Comparison of ENCODE assay signal across 23 cellular contexts in the genomic region with DNA sequence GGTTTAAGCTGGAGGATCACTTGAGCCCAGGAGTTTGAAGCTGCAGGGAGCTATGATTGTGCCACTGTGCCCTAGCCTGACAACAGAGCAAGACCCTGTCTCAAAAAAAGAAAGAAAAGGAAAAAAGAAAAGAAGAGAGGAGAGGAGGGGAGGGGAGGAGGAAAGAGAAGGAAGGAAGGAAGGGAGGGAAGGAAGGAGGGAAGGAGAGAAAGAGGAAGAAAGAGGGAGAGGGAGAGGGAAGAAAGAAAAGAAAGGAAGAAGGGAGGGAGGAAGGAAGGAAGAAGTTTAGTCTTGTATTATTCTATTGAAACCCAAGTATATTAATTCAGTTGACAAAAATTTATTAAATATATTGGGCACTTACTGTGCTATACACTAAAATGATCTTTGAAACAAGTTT. TPM values are rescaled to one million over a fixed set of nuclear protein-coding genes. Genes with fewer than 3 reads are reported as not detected.
DNase-seq lines count a peak whose midpoint lies in the region; ATAC-seq and TF ChIP-seq lines count a peak whose summit lies in the region.
"Had no signal": no experiment of that assay in that cellular context is flagged by ENCODE, and none has a peak within 500 bp of the region (broad histone marks: within the 10 kb centered on the region; RNA-seq: fewer than 3 reads in every experiment).

No MANE protein-coding gene starts in this region.

- H3K4me2 ChIP-seq in OCI-LY3 (ENCODE audit: low read length) (peak overlapping the region; percentile 59), mammary epithelial cell (ENCODE audit: insufficient read depth, low read depth, low read length) (peak overlapping the region; percentile 2)
- H3K4me2 ChIP-seq: SK-N-SH had no signal

- in situ Hi-C loops in mammary epithelial cell (cut with MboI; ENCODE audit: low sequenced_read_pairs in 2 of 2) = no loop called here

- H4K20me1 ChIP-seq in OCI-LY3 (ENCODE audit: insufficient read depth, low read length) (0 out of 2 replicates have a peak, but pooled peaks cover 3% of the 10 kb centered on the region), mammary epithelial cell (ENCODE audit: insufficient read depth, low read length) (no peaks in the 10 kb centered on the region)

- dilution Hi-C loops in mammary epithelial cell (cut with HindIII; ENCODE audit: low sequenced_read_pairs) = no loop called here

- H3K9ac ChIP-seq in OCI-LY3 (ENCODE audit: low read length) (no peak overlapping the region), mammary epithelial cell (ENCODE audit: insufficient read depth, low read length) (no peak overlapping the region)
- H3K9ac ChIP-seq: SK-N-SH had no signal

- no peaks in the 10 kb centered on the region for H3K27me3 Mint-ChIP-seq in progenitor cell of endocrine pancreas
- H3K27me3 Mint-ChIP-seq: activated CD4-positive, alpha-beta T cell treated with anti-CD3 and anti-CD28 coated beads, Interleukin-2, amount 10 ng/mL, durations not matched to agents 7 days and 5 days had no signal

- H3K27ac Mint-ChIP-seq in progenitor cell of endocrine pancreas = peak overlapping the region; percentile 17
- H3K27ac Mint-ChIP-seq: activated CD4-positive, alpha-beta T cell treated with anti-CD3 and anti-CD28 coated beads, Interleukin-2, amount 10 ng/mL, durations not matched to agents 7 days and 5 days; activated naive CD4-positive, alpha-beta T cell treated with anti-CD3 and anti-CD28 coated beads for 36 hours; activated T-cell treated with anti-CD3 and anti-CD28 coated beads, Interleukin-2, amount 50 U/mL, for 72 hours had no signal

- no peak for TF ChIP-seq CTCF in HEK293 (tag by site-specific recombination; IDR thresholded peaks at IDR 0.05)
- no peak for TF ChIP-seq CTCF in OCI-LY3 (IDR thresholded peaks at IDR 0.05; ENCODE audit: low read depth, low read length)
- no peak for TF ChIP-seq CTCF in mammary epithelial cell (conservative IDR thresholded peaks at IDR 0.05 in 1 of 2, IDR thresholded peaks at IDR 0.05 in 1 of 2; ENCODE audit: extremely low read depth in 1 of 2, insufficient read depth in 1 of 2, low read depth in 1 of 2, low read length in 2 of 2)
- TF ChIP-seq CTCF in progenitor cell of endocrine pancreas (IDR thresholded peaks at IDR 0.05; ENCODE audit: unreplicated experiment) = no peak

- no peak overlapping the region for H3K4me3 ChIP-seq in HEK293 (ENCODE audit: low read depth, low read length)
- H3K4me3 ChIP-seq in OCI-LY3 (ENCODE audit: low read length) = no peak overlapping the region
- no peak overlapping the region for H3K4me3 ChIP-seq in mammary epithelial cell (replicated peaks in 1 of 3; ENCODE audit: insufficient read depth in 1 of 3, low read depth in 2 of 3, low read length in 3 of 3)
- H3K4me3 ChIP-seq: spleen had no signal

- no peaks in the 10 kb centered on the region for H3K9me3 Mint-ChIP-seq in progenitor cell of endocrine pancreas (ENCODE audit: low read depth)
- H3K9me3 Mint-ChIP-seq: activated CD4-positive, alpha-beta T cell treated with anti-CD3 and anti-CD28 coated beads, Interleukin-2, amount 10 ng/mL, durations not matched to agents 7 days and 5 days; activated naive CD4-positive, alpha-beta T cell treated with anti-CD3 and anti-CD28 coated beads for 36 hours; activated T-cell treated with anti-CD3 and anti-CD28 coated beads, Interleukin-2, amount 50 U/mL, for 72 hours; natural killer cell had no signal

- no peaks in the 10 kb centered on the region; a peak in 1 of 3 replicates for H3K36me3 ChIP-seq in HEK293 (ENCODE audit: control insufficient read depth in 2 of 2, insufficient read depth in 1 of 2, low read length in 2 of 2)
- H3K36me3 ChIP-seq in OCI-LY3 (replicated peaks; ENCODE audit: low read depth, low read length) = no peaks in the 10 kb centered on the region
- H3K36me3 ChIP-seq in mammary epithelial cell (ENCODE audit: insufficient read depth, low read length) = no peaks in the 10 kb centered on the region
- H3K36me3 ChIP-seq: WERI-Rb-1 had no signal

- BruUV-seq in mammary epithelial cell (replicated peaks; lab: Mats Ljungman, UMichigan) = no TSS peak

- H3K79me2 ChIP-seq in OCI-LY3 (ENCODE audit: low read length) (peaks cover 48% of the 10 kb centered on the region), mammary epithelial cell (ENCODE audit: insufficient read depth, low read length) (peaks cover 64% of the 10 kb centered on the region)

- no peak for ATAC-seq in Right ventricle myocardium inferior
- no peak for ATAC-seq in GM18517 (IDR thresholded peaks at IDR 0.05; ENCODE audit: unreplicated experiment)
- ATAC-seq: activated T-cell treated with anti-CD3 and anti-CD28 coated beads, Interleukin-2, amount 50 U/mL, for 72 hours; left ventricle myocardium superior; natural killer cell had no signal

- peaks cover 7% of the 10 kb centered on the region for H3K4me1 Mint-ChIP-seq in progenitor cell of endocrine pancreas (ENCODE audit: low read depth)

- no peak overlapping the region for H3K27ac ChIP-seq in HEK293 (ENCODE audit: extremely low read depth, low read depth, low read length)
- peak overlapping the region; percentile 58 for H3K27ac ChIP-seq in OCI-LY3 (ENCODE audit: low read length)
- H3K27ac ChIP-seq in mammary epithelial cell (ENCODE audit: insufficient read depth, low read depth, low read length) = no peak overlapping the region
- H3K27ac ChIP-seq: epithelial cell of prostate, WERI-Rb-1 had no signal

- H3K9me3 ChIP-seq in HEK293 (ENCODE audit: control insufficient read depth, insufficient read depth, low read depth, low read length) (no peaks in the 10 kb centered on the region), OCI-LY3 (ENCODE audit: insufficient read depth, low read length) (no peaks in the 10 kb centered on the region), mammary epithelial cell (replicated peaks; ENCODE audit: insufficient read depth, low read length) (no peaks in the 10 kb centered on the region)
- H3K9me3 ChIP-seq: SK-N-SH, spleen had no signal

- POLR2A ChIA-PET in HEK293 (lab: Yijun Ruan, JAX) = no interaction called here

- no peak overlapping the region for H2AFZ ChIP-seq in OCI-LY3 (ENCODE audit: low read depth, low read length)
- peak overlapping the region; percentile 42 for H2AFZ ChIP-seq in mammary epithelial cell (ENCODE audit: low read depth, low read length)

- H3K4me3 Mint-ChIP-seq in progenitor cell of endocrine pancreas (ENCODE audit: low read depth) = no peak overlapping the region
- H3K4me3 Mint-ChIP-seq: activated CD4-positive, alpha-beta T cell treated with anti-CD3 and anti-CD28 coated beads, Interleukin-2, amount 10 ng/mL, durations not matched to agents 7 days and 5 days; activated naive CD4-positive, alpha-beta T cell treated with anti-CD3 and anti-CD28 coated beads for 36 hours; activated T-cell treated with anti-CD3 and anti-CD28 coated beads, Interleukin-2, amount 50 U/mL, for 72 hours; natural killer cell had no signal

- no peaks in the 10 kb centered on the region for H3K27me3 ChIP-seq in OCI-LY3 (ENCODE audit: low read depth, low read length)
- H3K27me3 ChIP-seq in mammary epithelial cell (ENCODE audit: insufficient read depth, low read length) = no peaks in the 10 kb centered on the region
- H3K27me3 ChIP-seq: spleen had no signal

- H3K36me3 Mint-ChIP-seq in progenitor cell of endocrine pancreas (ENCODE audit: insufficient read depth) = peaks cover 2% of the 10 kb centered on the region
- H3K36me3 Mint-ChIP-seq: natural killer cell had no signal

- CTCF ChIA-PET in HEK293 (lab: Yijun Ruan, JAX) (interaction anchor here (0.7 kb wide), 1 partner anchor 127 kb away, joined by 3 read pairs; a partner anchor contains a TSS), mammary epithelial cell (lab: Charles Lee; ENCODE audit: low non-redundant PET) (no interaction called here)

- DNase-seq in mammary epithelial cell (no peak), progenitor cell of endocrine pancreas (ENCODE audit: low spot score, unreplicated experiment) (no peak), Right ventricle myocardium inferior (ENCODE audit: missing footprints) (no peak)
- DNase-seq in activated CD4-positive, CD25-positive, alpha-beta regulatory T cell (lab: John Stamatoyannopoulos, UW) = no peak
- DNase-seq: activated CD4-positive, alpha-beta T cell treated with anti-CD3 and anti-CD28 coated beads, Interleukin-2, amount 10 ng/mL, durations not matched to agents 7 days and 5 days; activated naive CD4-positive, alpha-beta T cell treated with anti-CD3 and anti-CD28 coated beads for 36 hours; activated T-cell treated with anti-CD3 and anti-CD28 coated beads, Interleukin-2, amount 50 U/mL, for 72 hours; effector CD8-positive, alpha-beta T cell; islet precursor cell; left ventricle myocardium superior; midbrain; natural killer cell; NCI-H1105 treated with DMSO at 0.1 percent for 48 hours; NCI-H1930; NCI-H2227 treated with DMSO at 0.1 percent for 48 hours; NCI-H82; SK-N-SH; spleen; WERI-Rb-1 had no signal

- H3K4me1 ChIP-seq in HEK293 (ENCODE audit: control insufficient read depth, insufficient read depth, low read length) (no peaks in the 10 kb centered on the region; the same call in 1 of the 2 replicates), OCI-LY3 (ENCODE audit: low read length) (peaks cover 37% of the 10 kb centered on the region), mammary epithelial cell (ENCODE audit: insufficient read depth, low read length) (peaks cover 26% of the 10 kb centered on the region)

- intact Hi-C loops in mammary epithelial cell (cut with micrococcal nuclease) (loop anchor here (10.0 kb wide), 1 partner anchor 145 kb away; no protein-coding TSS in a partner anchor), Right ventricle myocardium inferior (cut with DNase I) (no loop called here)

TF ChIP-seq in HEK293, 187 proteins besides CTCF, POLR2A, EP300 and RAD21:
- TF ChIP-seq ZNF366 (tag by site-specific recombination; conservative IDR thresholded peaks at IDR 0.05) = peak; percentile 89
- TF ChIP-seq, protein P1, sequence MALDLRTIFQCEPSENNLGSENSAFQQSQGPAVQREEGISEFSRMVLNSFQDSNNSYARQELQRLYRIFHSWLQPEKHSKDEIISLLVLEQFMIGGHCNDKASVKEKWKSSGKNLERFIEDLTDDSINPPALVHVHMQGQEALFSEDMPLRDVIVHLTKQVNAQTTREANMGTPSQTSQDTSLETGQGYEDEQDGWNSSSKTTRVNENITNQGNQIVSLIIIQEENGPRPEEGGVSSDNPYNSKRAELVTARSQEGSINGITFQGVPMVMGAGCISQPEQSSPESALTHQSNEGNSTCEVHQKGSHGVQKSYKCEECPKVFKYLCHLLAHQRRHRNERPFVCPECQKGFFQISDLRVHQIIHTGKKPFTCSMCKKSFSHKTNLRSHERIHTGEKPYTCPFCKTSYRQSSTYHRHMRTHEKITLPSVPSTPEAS (tag by site-specific recombination; IDR thresholded peaks at IDR 0.05) = no peak

RNA-seq across cellular contexts. Expression of a gene that starts 11.5 kb away (rescaled TPM):
- total RNA-seq in mammary epithelial cell = 10 to 100 TPM; 38.0 to 53.3 TPM
- polyA plus RNA-seq in mammary epithelial cell = 12.4 TPM
- polyA minus RNA-seq in mammary epithelial cell = 12.1 TPM
- total RNA-seq in progenitor cell of endocrine pancreas = 67.2 and 71.9 TPM in 2 replicates
- 31.1 TPM for total RNA-seq in Right ventricle myocardium inferior
